ENCODE assay signal across 26 cellular contexts in the genomic region with DNA sequence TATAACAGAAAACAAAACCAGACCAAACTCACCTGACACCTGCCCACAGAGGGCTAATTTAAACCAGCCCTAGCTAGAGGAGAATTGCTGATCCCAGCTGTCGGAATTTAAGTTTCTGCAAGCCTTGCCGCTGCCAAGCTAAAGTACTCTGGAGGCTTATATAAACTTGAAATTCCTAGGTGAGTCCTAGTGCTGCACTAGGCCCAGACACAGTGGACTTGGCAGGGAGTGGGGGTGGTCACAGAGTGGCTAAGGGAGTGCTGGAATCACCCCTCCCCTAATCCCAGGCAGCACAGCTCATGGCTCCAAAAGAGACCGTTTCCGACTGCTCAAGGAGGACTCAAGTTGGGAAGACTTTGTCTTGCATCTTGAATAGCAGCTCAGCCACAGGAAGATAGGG. TPM values are rescaled to one million over a fixed set of nuclear protein-coding genes. Genes with fewer than 3 reads are reported as not detected.
DNase-seq lines count a peak whose midpoint lies in the region; TF ChIP-seq lines count a peak whose summit lies in the region.
"Had no signal": no experiment of that assay in that cellular context is flagged by ENCODE, and none has a peak within 500 bp of the region (broad histone marks: within the 10 kb centered on the region; RNA-seq: fewer than 3 reads in every experiment).

No MANE protein-coding gene starts in this region.

- intact Hi-C loops in thyroid gland (cut with DNase I) (no loop called here), MCF 10A (cut with micrococcal nuclease) (no loop called here)

- no peak overlapping the region for H3K4me3 ChIP-seq in thyroid gland (replicated peaks in 1 of 3)
- H3K4me3 ChIP-seq: BLaER1, GM12878 had no signal

- no peaks in the 10 kb centered on the region for H3K36me3 Mint-ChIP-seq in MCF 10A (ENCODE audit: insufficient read depth, unreplicated experiment)
- H3K36me3 Mint-ChIP-seq: CD14-positive monocyte; CD4-positive, alpha-beta memory T cell; CD4-positive, CD25-positive, alpha-beta regulatory T cell; CD8-positive, alpha-beta memory T cell had no signal

- WGBS in thyroid gland, 2 donors: 38 to 51% methylated on average over 4 of the region's 4 CpGs

- no peak overlapping the region for H3K27ac ChIP-seq in thyroid gland
- H3K27ac ChIP-seq: BLaER1 had no signal

- no peak overlapping the region for H3K27ac Mint-ChIP-seq in MCF 10A (ENCODE audit: low read depth, unreplicated experiment)
- H3K27ac Mint-ChIP-seq: CD14-positive monocyte; CD4-positive, alpha-beta memory T cell; CD4-positive, CD25-positive, alpha-beta regulatory T cell; CD8-positive, alpha-beta memory T cell had no signal

- CTCF ChIA-PET in MCF 10A (lab: Yijun Ruan, JAX): interaction anchor here (1.0 kb wide), 1 partner anchor 1814 kb away, joined by 5 read pairs; no protein-coding TSS in a partner anchor

- POLR2A ChIA-PET in MCF 10A (lab: Yijun Ruan, JAX): no interaction called here

- no peak for TF ChIP-seq POLR2A in thyroid gland (IDR thresholded peaks at IDR 0.05)

- no peaks in the 10 kb centered on the region for H3K4me1 Mint-ChIP-seq in MCF 10A (ENCODE audit: insufficient read depth, unreplicated experiment)
- H3K4me1 Mint-ChIP-seq: CD14-positive monocyte; CD4-positive, alpha-beta memory T cell; CD4-positive, CD25-positive, alpha-beta regulatory T cell; CD8-positive, alpha-beta memory T cell had no signal

- peaks cover 40% of the 10 kb centered on the region for H3K27me3 Mint-ChIP-seq in MCF 10A (ENCODE audit: insufficient read depth, unreplicated experiment)
- H3K27me3 Mint-ChIP-seq: CD4-positive, CD25-positive, alpha-beta regulatory T cell had no signal

- H3K4me3 Mint-ChIP-seq in MCF 10A (ENCODE audit: unreplicated experiment): no peak overlapping the region
- H3K4me3 Mint-ChIP-seq: CD14-positive monocyte; CD4-positive, alpha-beta memory T cell; CD4-positive, CD25-positive, alpha-beta regulatory T cell; CD8-positive, alpha-beta memory T cell had no signal

- no peaks in the 10 kb centered on the region for H3K9me3 ChIP-seq in thyroid gland
- H3K9me3 ChIP-seq: BE2C, BLaER1 had no signal

- DNase-seq in RPMI8226 (peak; percentile 5), thyroid gland (peak; percentile 62 to 72), ecto neural progenitor cell (ENCODE audit: low spot score) (no peak), MCF 10A (ENCODE audit: unreplicated experiment) (no peak)
- no peak for DNase-seq in activated CD4-positive, alpha-beta T cell treated with anti-CD3 and anti-CD28 coated beads for 48 hours
- DNase-seq: 8988T; ACHN; BE2C; C1 segment of cervical spinal cord; CD4-positive, alpha-beta memory T cell; CD4-positive, CD25-positive, alpha-beta regulatory T cell; CD8-positive, alpha-beta memory T cell; COR-L47; DMS 273 treated with DMSO at 0.1 percent for 48 hours; DMS153; DMS53; DMS79; DND-41; EL; GDM1 had no signal

- TF ChIP-seq CTCF in thyroid gland (IDR thresholded peaks at IDR 0.05): no peak
- TF ChIP-seq CTCF in MCF 10A (IDR thresholded peaks at IDR 0.05; ENCODE audit: unreplicated experiment): no peak

- no peaks in the 10 kb centered on the region for H3K4me1 ChIP-seq in thyroid gland
- H3K4me1 ChIP-seq: BE2C, BLaER1 had no signal

- H3K27me3 ChIP-seq in thyroid gland: no peaks in the 10 kb centered on the region
- H3K27me3 ChIP-seq: BE2C, BLaER1 had no signal

- H3K36me3 ChIP-seq in thyroid gland: no peaks in the 10 kb centered on the region
- H3K36me3 ChIP-seq: BE2C, BLaER1 had no signal

- BruUV-seq in MCF 10A (replicated peaks; lab: Mats Ljungman, UMichigan): no TSS peak

- peaks cover 7% of the 10 kb centered on the region for H3K9me3 Mint-ChIP-seq in MCF 10A (ENCODE audit: unreplicated experiment)

RNA-seq across cellular contexts. Expression of a gene that starts 17.6 kb away (rescaled TPM):
- not detected for total RNA-seq in thyroid gland
- not detected in 2 replicates for total RNA-seq in MCF 10A (2022)
- total RNA-seq: A673; CD4-positive, alpha-beta memory T cell; CD4-positive, CD25-positive, alpha-beta regulatory T cell; CD8-positive, alpha-beta memory T cell; Daoy; G401; GM12878 had no signal

Comparison
In these comparisons a context has a peak if more than half of its experiments do, and no peak if none do; other contexts are left out.
1. DNase-seq: peak in RPMI8226 (single experiment) and thyroid gland (2 of 2); none in ecto neural progenitor cell (single experiment), MCF 10A (single experiment) and activated CD4-positive, alpha-beta T cell treated with anti-CD3 and anti-CD28 coated beads for 48 hours (single experiment).